ENCODE assay signal across 2 cellular contexts in genomic region chr5:166165600-166165999, GRCh38.
A peak's percentile ranks its signal among the peaks of the same experiment; 100 is the strongest.
TF ChIP-seq lines count a peak whose summit lies in the region.

No MANE protein-coding gene starts in this region.

TF ChIP-seq in A549, 52 proteins besides CTCF, POLR2A, EP300 and RAD21 (continued from another document):
- TF ChIP-seq REST (IDR thresholded peaks at IDR 0.05) = peak; percentile 76; the same call in 1 of the 2 replicates

TF ChIP-seq in HCT116, 20 proteins besides CTCF, POLR2A, EP300 and RAD21:
- TF ChIP-seq REST (IDR thresholded peaks at IDR 0.05; ENCODE audit: low read depth) (peak; percentile 8; the same call in 1 of the 2 replicates), ZNF274 (IDR thresholded peaks at IDR 0.05; ENCODE audit: low read depth, low read length) (no peak)
TF ChIP-seq in HCT116: peak in this region for 1.
